17 cellular contexts compared by ENCODE assay signal in the genomic region with DNA sequence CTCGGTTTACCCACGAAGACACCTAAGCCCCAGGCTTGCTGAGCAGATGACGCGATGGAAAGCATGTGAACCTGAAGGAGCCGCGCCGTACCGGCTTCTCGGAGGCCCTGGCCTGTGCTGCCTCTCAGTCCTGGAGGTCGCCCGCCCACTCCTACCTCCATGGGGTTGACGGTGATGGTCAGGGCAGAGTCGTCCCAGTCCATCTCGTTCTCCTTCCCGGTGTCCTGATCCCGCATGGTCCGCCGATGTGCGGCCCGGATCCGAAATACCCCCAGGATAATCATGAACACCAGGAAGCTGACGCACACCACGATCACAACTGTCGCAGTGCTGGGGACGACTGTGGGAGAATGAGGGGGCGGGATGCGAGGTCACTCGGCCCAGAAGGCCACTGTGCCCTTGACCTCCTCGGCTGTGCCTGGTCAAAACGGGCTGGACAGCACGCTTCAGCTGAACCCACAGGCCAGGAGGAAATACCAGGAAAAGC.
DNase-seq lines count a peak whose midpoint lies in the region; ATAC-seq and TF ChIP-seq lines count a peak whose summit lies in the region.
"Had no signal": no experiment of that assay in that cellular context is flagged by ENCODE, and none has a peak within 500 bp of the region (broad histone marks: within the 10 kb centered on the region; RNA-seq: fewer than 3 reads in every experiment).

No MANE protein-coding gene starts in this region.

- POLR2A ChIA-PET in activated CD4-positive, alpha-beta T cell treated with anti-CD3 and anti-CD28 coated beads, Interleukin-2, amount 10 ng/mL, durations not matched to agents 7 days and 5 days (lab: Charles Lee): no interaction called here
- POLR2A ChIA-PET in activated CD4-positive, alpha-beta T cell treated with anti-CD3 and anti-CD28 coated beads for 36 hours (lab: Charles Lee): no interaction called here

- no peak overlapping the region for H2AFZ ChIP-seq in OCI-LY1 (ENCODE audit: low read length)
- H2AFZ ChIP-seq: PC-9 had no signal

- H3K4me3 Mint-ChIP-seq in activated CD4-positive, alpha-beta T cell treated with anti-CD3 and anti-CD28 coated beads, Interleukin-2, amount 10 ng/mL, durations not matched to agents 7 days and 5 days: no peak overlapping the region
- no peak overlapping the region for H3K4me3 Mint-ChIP-seq in activated CD4-positive, alpha-beta T cell treated with anti-CD3 and anti-CD28 coated beads for 36 hours
- no peak overlapping the region for H3K4me3 Mint-ChIP-seq in chondrocyte (ENCODE audit: unreplicated experiment)

- H3K36me3 ChIP-seq in OCI-LY1 (ENCODE audit: insufficient read depth, low read length): peaks cover 97% of the 10 kb centered on the region
- peaks cover 0 to 88% of the 10 kb centered on the region in 2 donors for H3K36me3 ChIP-seq in adrenal gland (replicated peaks in 1 of 2)
- peaks cover 94% of the 10 kb centered on the region for H3K36me3 ChIP-seq in suprapubic skin

- H3F3A ChIP-seq in OCI-LY1 (ENCODE audit: insufficient read depth, low read length): 0 out of 2 replicates have a peak, but pooled peaks cover 3% of the 10 kb centered on the region

- H3K4me1 ChIP-seq in OCI-LY1 (ENCODE audit: insufficient read depth, low read length, severe bottlenecking) (peaks cover 7% of the 10 kb centered on the region), adrenal gland (replicated peaks in 1 of 2) (no peaks in the 10 kb centered on the region), suprapubic skin (no peaks in the 10 kb centered on the region)

- H3K79me2 ChIP-seq in OCI-LY1 (ENCODE audit: insufficient read depth, low read length): no peaks in the 10 kb centered on the region

- H4K20me1 ChIP-seq in OCI-LY1 (ENCODE audit: insufficient read depth, low read length): no peaks in the 10 kb centered on the region

- TF ChIP-seq POLR2A in adrenal gland (IDR thresholded peaks at IDR 0.05): no peak
- no peak for TF ChIP-seq POLR2A in suprapubic skin (IDR thresholded peaks at IDR 0.05)

- peaks cover 82% of the 10 kb centered on the region for H3K36me3 Mint-ChIP-seq in activated CD4-positive, alpha-beta T cell treated with anti-CD3 and anti-CD28 coated beads, Interleukin-2, amount 10 ng/mL, durations not matched to agents 7 days and 5 days (ENCODE audit: low read depth)
- H3K36me3 Mint-ChIP-seq in activated CD4-positive, alpha-beta T cell treated with anti-CD3 and anti-CD28 coated beads for 36 hours (ENCODE audit: low read depth): peaks cover 83% of the 10 kb centered on the region
- peaks cover 54% of the 10 kb centered on the region for H3K36me3 Mint-ChIP-seq in chondrocyte (ENCODE audit: low read depth)

- H3K4me2 ChIP-seq in OCI-LY1 (ENCODE audit: low read length): no peak overlapping the region
- H3K4me2 ChIP-seq: PC-9 had no signal

- peaks cover 75% of the 10 kb centered on the region for H3K4me1 Mint-ChIP-seq in activated CD4-positive, alpha-beta T cell treated with anti-CD3 and anti-CD28 coated beads, Interleukin-2, amount 10 ng/mL, durations not matched to agents 7 days and 5 days
- H3K4me1 Mint-ChIP-seq in activated CD4-positive, alpha-beta T cell treated with anti-CD3 and anti-CD28 coated beads for 36 hours: peaks cover 64% of the 10 kb centered on the region
- no peaks in the 10 kb centered on the region for H3K4me1 Mint-ChIP-seq in chondrocyte (ENCODE audit: low read depth)

- DNase-seq in activated CD4-positive, alpha-beta T cell treated with anti-CD3 and anti-CD28 coated beads, Interleukin-2, amount 10 ng/mL, durations not matched to agents 7 days and 5 days: no peak
- DNase-seq in activated CD4-positive, alpha-beta T cell treated with anti-CD3 and anti-CD28 coated beads for 36 hours: no peak
- DNase-seq in chondrocyte (ENCODE audit: low spot score) (peak; percentile 81), posterior vena cava (ENCODE audit: low spot score) (peak; percentile 64), adrenal gland (no peak), suprapubic skin (ENCODE audit: low spot score in 2 of 2) (no peak)
- DNase-seq: effector CD8-positive, alpha-beta T cell; EL; KBM-7; NCI-H1092; PC-9 had no signal

- H3K9me3 ChIP-seq in OCI-LY1 (ENCODE audit: low read length) (no peaks in the 10 kb centered on the region), adrenal gland (replicated peaks in 1 of 3) (no peaks in the 10 kb centered on the region), suprapubic skin (no peaks in the 10 kb centered on the region)

- TF ChIP-seq CTCF in OCI-LY1 (IDR thresholded peaks at IDR 0.05; ENCODE audit: low read length) (no peak), chondrocyte (IDR thresholded peaks at IDR 0.05) (no peak), adrenal gland (IDR thresholded peaks at IDR 0.05) (no peak), suprapubic skin (IDR thresholded peaks at IDR 0.05) (no peak)

- H3K4me3 ChIP-seq in OCI-LY1 (ENCODE audit: low read depth, low read length, poor library complexity, severe bottlenecking) (no peak overlapping the region), adrenal gland (no peak overlapping the region), suprapubic skin (no peak overlapping the region)
- H3K4me3 ChIP-seq: PC-9, SK-N-MC, skin epidermis had no signal

- WGBS in adrenal gland, 4 donors: 77 to 91% (median 89%) methylated on average over 12 to 31 of the region's 31 CpGs
- 98% methylated on average over 19 of the region's 31 CpGs for WGBS in suprapubic skin

- no peaks in the 10 kb centered on the region for H3K9me2 ChIP-seq in OCI-LY1 (ENCODE audit: low read depth, low read length)

- no peaks in the 10 kb centered on the region for H3K9me3 Mint-ChIP-seq in activated CD4-positive, alpha-beta T cell treated with anti-CD3 and anti-CD28 coated beads, Interleukin-2, amount 10 ng/mL, durations not matched to agents 7 days and 5 days
- H3K9me3 Mint-ChIP-seq in activated CD4-positive, alpha-beta T cell treated with anti-CD3 and anti-CD28 coated beads for 36 hours (ENCODE audit: low read depth): no peaks in the 10 kb centered on the region
- H3K9me3 Mint-ChIP-seq in chondrocyte (ENCODE audit: low read depth): no peaks in the 10 kb centered on the region
- H3K9me3 Mint-ChIP-seq: activated naive CD4-positive, alpha-beta T cell treated with anti-CD3 and anti-CD28 coated beads, Interleukin-2, amount 50 U/mL, for 24 hours had no signal

- H3K27me3 Mint-ChIP-seq in activated CD4-positive, alpha-beta T cell treated with anti-CD3 and anti-CD28 coated beads, Interleukin-2, amount 10 ng/mL, durations not matched to agents 7 days and 5 days: no peaks in the 10 kb centered on the region
- H3K27me3 Mint-ChIP-seq in activated CD4-positive, alpha-beta T cell treated with anti-CD3 and anti-CD28 coated beads for 36 hours: no peaks in the 10 kb centered on the region
- no peaks in the 10 kb centered on the region for H3K27me3 Mint-ChIP-seq in chondrocyte (ENCODE audit: low read depth)
- H3K27me3 Mint-ChIP-seq: activated naive CD4-positive, alpha-beta T cell treated with anti-CD3 and anti-CD28 coated beads, Interleukin-2, amount 50 U/mL, for 24 hours had no signal

- TF ChIP-seq EP300 in suprapubic skin (IDR thresholded peaks at IDR 0.05): no peak

- no peak for ATAC-seq in activated CD4-positive, alpha-beta T cell treated with anti-CD3 and anti-CD28 coated beads for 36 hours
- no peak for ATAC-seq in GM21447 (IDR thresholded peaks at IDR 0.05; ENCODE audit: unreplicated experiment)

- peak overlapping the region; percentile 84 for H3K27ac Mint-ChIP-seq in activated CD4-positive, alpha-beta T cell treated with anti-CD3 and anti-CD28 coated beads, Interleukin-2, amount 10 ng/mL, durations not matched to agents 7 days and 5 days
- no peak overlapping the region for H3K27ac Mint-ChIP-seq in activated CD4-positive, alpha-beta T cell treated with anti-CD3 and anti-CD28 coated beads for 36 hours
- no peak overlapping the region for H3K27ac Mint-ChIP-seq in chondrocyte (ENCODE audit: unreplicated experiment)

- no peak overlapping the region for H3K9ac ChIP-seq in OCI-LY1 (ENCODE audit: low read length)

- peak overlapping the region; percentile 56 for H3K27ac ChIP-seq in OCI-LY1 (ENCODE audit: low read depth, low read length, poor library complexity, severe bottlenecking)
- H3K27ac ChIP-seq in adrenal gland: no peak overlapping the region
- H3K27ac ChIP-seq in suprapubic skin: no peak overlapping the region
- H3K27ac ChIP-seq: PC-9, SK-N-MC, VCaP had no signal

- CTCF ChIA-PET in activated CD4-positive, alpha-beta T cell treated with anti-CD3 and anti-CD28 coated beads, Interleukin-2, amount 10 ng/mL, durations not matched to agents 7 days and 5 days (lab: Charles Lee): interaction anchor here (1.0 to 1.1 kb wide), 2 partner anchors 14 kb away, joined by 3 to 5 read pairs; no protein-coding TSS in a partner anchor
- CTCF ChIA-PET in activated CD4-positive, alpha-beta T cell treated with anti-CD3 and anti-CD28 coated beads for 36 hours (lab: Charles Lee): interaction anchor here (0.7 kb wide), 2 partner anchors 46 to 104 kb away, joined by 3 to 6 read pairs; no protein-coding TSS in a partner anchor

- H3K27me3 ChIP-seq in OCI-LY1 (ENCODE audit: insufficient read depth, low read length): no peaks in the 10 kb centered on the region
- no peaks in the 10 kb centered on the region for H3K27me3 ChIP-seq in adrenal gland
- H3K27me3 ChIP-seq in suprapubic skin: no peaks in the 10 kb centered on the region

- intact Hi-C loops in activated CD4-positive, alpha-beta T cell treated with anti-CD3 and anti-CD28 coated beads for 36 hours (cut with DNase I, micrococcal nuclease): no loop called here
- intact Hi-C loops in posterior vena cava (cut with DNase I): no loop called here
- intact Hi-C loops in adrenal gland (cut with DNase I): no loop called here

Comparison
In these comparisons a context has a peak if more than half of its experiments do, and no peak if none do; other contexts are left out.
1. DNase-seq: peak in chondrocyte (single experiment) and posterior vena cava (single experiment); none in activated CD4-positive, alpha-beta T cell treated with anti-CD3 and anti-CD28 coated beads, Interleukin-2, amount 10 ng/mL, durations not matched to agents 7 days and 5 days (single experiment), activated CD4-positive, alpha-beta T cell treated with anti-CD3 and anti-CD28 coated beads for 36 hours (single experiment), adrenal gland (0 of 7) and suprapubic skin (0 of 2).